8 cellular contexts compared by ENCODE assay signal in genomic region chr19:55086730-55087541, GRCh38. TPM values are rescaled to one million over a fixed set of nuclear protein-coding genes. Genes with fewer than 3 reads are reported as not detected.
A peak's percentile ranks its signal among the peaks of the same experiment; 100 is the strongest.
DNase-seq lines count a peak whose midpoint lies in the region; ATAC-seq and TF ChIP-seq lines count a peak whose summit lies in the region.

No MANE protein-coding gene starts in this region.

- H4K20me1 ChIP-seq in hepatocyte (ENCODE audit: insufficient read depth, poor library complexity, severe bottlenecking) = peaks cover 15% of the 10 kb centered on the region

- DNase-seq in NCI-H187 (lab: John Stamatoyannopoulos, UW) = peak; percentile 53 to 71
- DNase-seq in NCI-H187 treated with DMSO at 0.1 percent for 48 hours (lab: John Stamatoyannopoulos, UW) = no peak
- peak; percentile 30 for DNase-seq in T follicular helper cell (ENCODE audit: low read depth)
- peak; percentile 91 for DNase-seq in brain microvascular endothelial cell
- DNase-seq in hepatocyte (ENCODE audit: low spot score) = peak; percentile 94
- DNase-seq in posterior cingulate gyrus = peak; percentile 69 to 97 (median 80)
- DNase-seq in NCI-H1417 treated with DMSO at 0.1 percent for 48 hours (lab: John Stamatoyannopoulos, UW) = no peak

- H3K4me3 ChIP-seq in brain microvascular endothelial cell (ENCODE audit: low read depth, low read length) (peak overlapping the region; percentile 59), hepatocyte (peak overlapping the region; percentile 15)

- in situ Hi-C loops in brain microvascular endothelial cell (cut with HindIII; ENCODE audit: low pct_ligation_motif_present, low sequenced_read_pairs) = no loop called here

- no peak overlapping the region for H2AFZ ChIP-seq in hepatocyte

- H3K9me3 ChIP-seq in hepatocyte (ENCODE audit: low read depth) = no peaks in the 10 kb centered on the region

- 4% methylated on average over 73 of the region's 74 CpGs for WGBS in hepatocyte (ENCODE audit: low lambda C conversion rate, missing lambda C conversion rate)

- no peaks in the 10 kb centered on the region for H3K9me2 ChIP-seq in hepatocyte (replicated peaks; ENCODE audit: insufficient read depth)

- ATAC-seq in GM18519 (IDR thresholded peaks at IDR 0.05; ENCODE audit: low FRiP score, unreplicated experiment) = no peak

- H3K36me3 ChIP-seq in brain microvascular endothelial cell (replicated peaks) = peaks cover 19% of the 10 kb centered on the region
- H3K36me3 ChIP-seq in hepatocyte (replicated peaks; ENCODE audit: insufficient read depth, low read depth) = no peaks in the 10 kb centered on the region

- TF ChIP-seq CTCF in brain microvascular endothelial cell (IDR thresholded peaks at IDR 0.05; ENCODE audit: low read depth, low read length, missing control alignments) = no peak
- no peak for TF ChIP-seq CTCF in hepatocyte (IDR thresholded peaks at IDR 0.05; ENCODE audit: poor library complexity)

- intact Hi-C loops in posterior cingulate gyrus (cut with DNase I) = no loop called here

- H3K27ac ChIP-seq in brain microvascular endothelial cell (no peak overlapping the region), hepatocyte (no peak overlapping the region)

- peak overlapping the region; percentile 91 for H3K4me2 ChIP-seq in hepatocyte

- peaks cover 19% of the 10 kb centered on the region for H3K27me3 ChIP-seq in brain microvascular endothelial cell (replicated peaks)
- peaks cover 24% of the 10 kb centered on the region for H3K27me3 ChIP-seq in hepatocyte

- no peaks in the 10 kb centered on the region for H3K79me2 ChIP-seq in hepatocyte

- H3K4me1 ChIP-seq in hepatocyte (ENCODE audit: insufficient read depth) = peaks cover 14% of the 10 kb centered on the region

RNA-seq across cellular contexts. Expression of gene EPS8L1, which starts 11.3 kb away (rescaled TPM):
- 20.5 and 25.7 TPM in 2 replicates for total RNA-seq in hepatocyte
- polyA plus RNA-seq in hepatocyte = 33.8 and 49.6 TPM in 2 replicates

RNA-seq across cellular contexts. Expression of gene RDH13, which starts 24.0 kb away (rescaled TPM):
- total RNA-seq in hepatocyte = 14.5 and 17.3 TPM in 2 replicates
- 17.7 and 21.9 TPM in 2 replicates for polyA plus RNA-seq in hepatocyte

RNA-seq across cellular contexts. Expression of gene PPP1R12C, which starts 30.5 kb away (rescaled TPM):
- 69.7 and 71.8 TPM in 2 replicates for total RNA-seq in hepatocyte
- 74.5 and 83.6 TPM in 2 replicates for polyA plus RNA-seq in hepatocyte

RNA-seq across cellular contexts. Expression of gene GP6, which starts 48.9 kb away (rescaled TPM):
- 0.07 TPM in 1 of 2 replicates, not detected in the other for total RNA-seq in hepatocyte
- 0.24 and 0.93 TPM in 2 replicates for polyA plus RNA-seq in hepatocyte

Comparison
In these comparisons a context has a peak if more than half of its experiments do, and no peak if none do; other contexts are left out.
1. DNase-seq: peak in NCI-H187 (2 of 2), T follicular helper cell (single experiment), brain microvascular endothelial cell (single experiment), hepatocyte (single experiment) and posterior cingulate gyrus (10 of 10); none in NCI-H187 treated with DMSO at 0.1 percent for 48 hours (single experiment) and NCI-H1417 treated with DMSO at 0.1 percent for 48 hours (single experiment).